Comparison of ENCODE assay signal across 16 cellular contexts in the genomic region with DNA sequence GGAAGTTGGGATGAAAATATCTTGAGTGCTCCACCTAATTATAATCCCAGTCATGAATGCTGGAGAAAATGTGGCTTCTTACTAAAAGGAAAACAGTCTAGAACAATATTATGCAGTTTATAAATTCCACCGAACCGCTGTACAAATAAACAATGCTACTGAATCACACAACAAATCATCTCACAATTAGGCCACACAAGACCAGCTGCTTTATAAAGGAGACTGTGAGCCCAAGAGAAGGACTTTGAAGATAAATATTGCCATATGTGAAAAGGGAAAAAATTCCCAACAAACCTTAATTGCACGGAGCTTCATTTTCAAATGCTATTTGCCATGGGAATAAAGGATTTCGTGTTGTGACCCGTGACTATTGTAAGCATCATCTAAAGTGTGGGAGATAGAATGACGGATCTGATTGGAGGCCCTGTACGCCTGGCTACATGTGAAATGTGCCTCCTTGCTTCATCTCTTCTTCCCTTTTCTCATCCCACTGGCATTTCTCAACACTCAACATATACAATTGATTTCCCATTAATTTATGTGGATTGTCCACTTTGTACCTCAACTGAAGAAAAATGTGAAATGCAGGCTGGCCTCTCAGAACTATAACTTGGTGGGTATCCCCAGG.
DNase-seq lines count a peak whose midpoint lies in the region; ATAC-seq and TF ChIP-seq lines count a peak whose summit lies in the region.
"Had no signal": no experiment of that assay in that cellular context is flagged by ENCODE, and none has a peak within 500 bp of the region (broad histone marks: within the 10 kb centered on the region; RNA-seq: fewer than 3 reads in every experiment).

No MANE protein-coding gene starts in this region.

- no peak for TF ChIP-seq POLR2A in breast epithelium (IDR thresholded peaks at IDR 0.05)

- H3K27ac Mint-ChIP-seq in MCF 10A (ENCODE audit: low read depth, unreplicated experiment) (no peak overlapping the region), type B pancreatic cell (peak overlapping the region; percentile 44)

- H3K27me3 ChIP-seq in breast epithelium (no peaks in the 10 kb centered on the region), adipocyte (replicated peaks; ENCODE audit: control insufficient read depth, insufficient read depth, low read length) (no peaks in the 10 kb centered on the region)
- H3K27me3 ChIP-seq: left lung had no signal

- H3K4me1 ChIP-seq in breast epithelium (no peaks in the 10 kb centered on the region), adipocyte (ENCODE audit: control insufficient read depth, insufficient read depth, low read length) (peaks cover 18% of the 10 kb centered on the region)

- DNase-seq in MCF 10A (ENCODE audit: unreplicated experiment) (peak; percentile 47), breast epithelium (ENCODE audit: low spot score in 2 of 2) (no peak), adipocyte (ENCODE audit: low read depth) (peak; percentile 60), fibroblast of villous mesenchyme (ENCODE audit: low read depth) (peak; percentile 87), type B pancreatic cell (ENCODE audit: extremely low spot score, unreplicated experiment) (no peak), GM10248 (ENCODE audit: extremely low spot score) (no peak)
- DNase-seq: 8988T; activated CD4-positive, alpha-beta T cell treated with anti-CD3 and anti-CD28 coated beads, Interleukin-2, amount 50 U/mL, for 4 hours; aorta; COR-L47; left lung; naive B cell; NCI-H2029 treated with DMSO at 0.1 percent for 48 hours; stimulated activated naive CD4-positive, alpha-beta T cell had no signal

- POLR2A ChIA-PET in MCF 10A (lab: Yijun Ruan, JAX), result interaction anchor here (0.6 to 1.7 kb wide), 4 partner anchors 9 to 93 kb away, joined by 3 to 5 read pairs (median 3); no protein-coding TSS in a partner anchor
- POLR2A ChIA-PET in GM10248 (lab: Yijun Ruan, JAX), result no interaction called here

- H3K4me3 ChIP-seq in breast epithelium (no peak overlapping the region), adipocyte (ENCODE audit: low read length) (no peak overlapping the region), fibroblast of villous mesenchyme (ENCODE audit: low read depth, low read length) (no peak overlapping the region)
- H3K4me3 ChIP-seq: left lung had no signal

- H3K27ac ChIP-seq in breast epithelium, result no peak overlapping the region

- CTCF ChIA-PET in MCF 10A (lab: Yijun Ruan, JAX) (interaction anchor here (0.8 to 1.3 kb wide), 2 partner anchors 11 to 15 kb away, joined by 4 to 6 read pairs; no protein-coding TSS in a partner anchor), GM10248 (lab: Yijun Ruan, JAX) (interaction anchor here (1.0 to 1.5 kb wide), 2 partner anchors 9 to 15 kb away, joined by 3 to 4 read pairs; no protein-coding TSS in a partner anchor)

- no peak overlapping the region for H3K9ac ChIP-seq in adipocyte (ENCODE audit: low read length)

- H3K36me3 Mint-ChIP-seq in MCF 10A (ENCODE audit: insufficient read depth, unreplicated experiment), result no peaks in the 10 kb centered on the region
- no peaks in the 10 kb centered on the region for H3K36me3 Mint-ChIP-seq in type B pancreatic cell
- H3K36me3 Mint-ChIP-seq: naive B cell had no signal

- H3K36me3 ChIP-seq in breast epithelium, result no peaks in the 10 kb centered on the region
- H3K36me3 ChIP-seq in adipocyte (ENCODE audit: control insufficient read depth, insufficient read depth, low read length, severe bottlenecking), result no peaks in the 10 kb centered on the region
- H3K36me3 ChIP-seq: left lung had no signal

- no TSS peak for BruUV-seq in MCF 10A (replicated peaks; lab: Mats Ljungman, UMichigan)

- H3K9me3 Mint-ChIP-seq in MCF 10A (ENCODE audit: unreplicated experiment) (no peaks in the 10 kb centered on the region), type B pancreatic cell (no peaks in the 10 kb centered on the region)
- H3K9me3 Mint-ChIP-seq: naive B cell had no signal

- H3K27me3 Mint-ChIP-seq in MCF 10A (ENCODE audit: insufficient read depth, unreplicated experiment) (no peaks in the 10 kb centered on the region), type B pancreatic cell (no peaks in the 10 kb centered on the region)

- intact Hi-C loops in MCF 10A (cut with micrococcal nuclease) (no loop called here), breast epithelium (cut with DNase I; ENCODE audit: low total_unique reads) (no loop called here)

- H3K9me3 ChIP-seq in breast epithelium (no peaks in the 10 kb centered on the region), adipocyte (ENCODE audit: control insufficient read depth, low read length) (no peaks in the 10 kb centered on the region)
- H3K9me3 ChIP-seq: left lung had no signal

- TF ChIP-seq CTCF in MCF 10A (IDR thresholded peaks at IDR 0.05; ENCODE audit: unreplicated experiment), result no peak
- no peak for TF ChIP-seq CTCF in breast epithelium (IDR thresholded peaks at IDR 0.05)
- TF ChIP-seq CTCF in fibroblast of villous mesenchyme (IDR thresholded peaks at IDR 0.05; ENCODE audit: insufficient read depth, low read depth, low read length), result no peak
- TF ChIP-seq CTCF in type B pancreatic cell (conservative IDR thresholded peaks at IDR 0.05), result no peak
- TF ChIP-seq CTCF in GM10248 (IDR thresholded peaks at IDR 0.05; ENCODE audit: control extremely low read depth, extremely low read depth, low read depth, missing control alignments), result no peak

- no peak for ATAC-seq in HG02759 (IDR thresholded peaks at IDR 0.05; ENCODE audit: unreplicated experiment)
- no peak for ATAC-seq in GM19395 (IDR thresholded peaks at IDR 0.05; ENCODE audit: unreplicated experiment)
- ATAC-seq: left lung had no signal

- H3K4me3 Mint-ChIP-seq in MCF 10A (ENCODE audit: unreplicated experiment) (no peak overlapping the region), type B pancreatic cell (no peak overlapping the region)
- H3K4me3 Mint-ChIP-seq: naive B cell had no signal

- H3K4me1 Mint-ChIP-seq in MCF 10A (ENCODE audit: insufficient read depth, unreplicated experiment) (peaks cover 16% of the 10 kb centered on the region), type B pancreatic cell (ENCODE audit: unreplicated experiment) (peaks cover 26% of the 10 kb centered on the region)

Comparison
In these comparisons a context has a peak if more than half of its experiments do, and no peak if none do; other contexts are left out.
1. DNase-seq: peak in MCF 10A (single experiment), adipocyte (single experiment) and fibroblast of villous mesenchyme (single experiment); none in breast epithelium (0 of 2), type B pancreatic cell (single experiment) and GM10248 (single experiment).